Comparison of ENCODE assay signal across 8 cellular contexts in the genomic region with DNA sequence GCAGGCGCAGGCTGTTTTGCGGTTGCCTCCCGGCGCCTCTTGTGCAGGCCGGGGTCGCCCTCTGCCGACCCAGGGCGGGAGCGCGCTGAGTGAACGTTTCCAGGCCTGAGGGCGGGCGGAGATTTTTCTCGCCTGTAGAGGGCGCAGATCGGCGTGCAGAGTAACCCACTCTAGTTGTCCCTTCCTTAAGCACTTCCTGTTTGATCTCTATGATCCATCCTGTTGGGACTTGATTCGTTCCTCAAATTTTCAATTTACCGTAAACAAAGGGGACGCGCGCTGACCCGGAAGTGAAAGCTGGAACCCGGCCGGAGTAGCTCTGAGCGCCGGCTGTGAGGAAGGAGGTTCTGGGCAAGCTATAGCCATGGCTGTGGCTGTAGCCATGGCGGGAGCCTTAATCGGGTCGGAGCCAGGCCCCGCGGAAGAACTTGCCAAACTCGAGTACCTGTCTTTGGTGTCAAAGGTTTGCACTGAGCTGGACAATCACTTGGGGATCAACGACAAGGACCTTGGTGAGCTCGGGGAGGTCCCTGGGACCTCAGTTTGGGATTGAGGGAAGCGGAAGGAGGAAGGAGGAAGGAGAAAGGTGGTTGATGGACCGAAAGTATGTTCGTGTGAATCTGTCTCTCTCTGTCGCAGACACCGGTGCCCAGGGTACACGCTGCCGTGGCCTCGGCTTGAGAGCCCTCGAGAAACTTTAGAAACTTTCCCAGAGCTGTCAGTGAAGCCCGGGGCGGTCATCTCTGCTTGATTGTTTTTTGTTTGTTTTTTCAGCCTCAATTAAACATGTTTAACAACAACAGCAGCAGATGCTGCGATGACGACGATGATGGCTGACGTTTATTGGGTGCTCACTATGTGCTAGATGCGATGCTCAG. TPM values are rescaled to one million over a fixed set of nuclear protein-coding genes. Genes with fewer than 3 reads are reported as not detected.
DNase-seq lines count a peak whose midpoint lies in the region; ATAC-seq and TF ChIP-seq lines count a peak whose summit lies in the region.

TSS of gene DHX8 (plus strand) at position 302 of the 878 bp plus-strand sequence. CDS start at position 365, 63 bp downstream.

- H2AK5ac ChIP-seq in IMR-90 (ENCODE audit: low read depth, low read length), result peak within 1 kb of the TSS; percentile 79

- WGBS in IMR-90 (ENCODE audit: extremely low coverage in 2 of 2, insufficient read length in 1 of 2), 2 experiments, result 0% methylated on average over 23 of the region's 51 CpGs; no CpG with 5 or more reads in 1 of the 2 experiments

- peaks cover 5% of the 10 kb centered on the region; the same call in 1 of the 2 replicates for H4K20me1 ChIP-seq in IMR-90 (ENCODE audit: insufficient read depth, low read length)

- H3K27me3 ChIP-seq in IMR-90 (ENCODE audit: control insufficient read depth, insufficient read depth, low read length), result no peaks in the 10 kb centered on the region

- H3K36me3 ChIP-seq in IMR-90 (ENCODE audit: control insufficient read depth, insufficient read depth, low read length) (no peaks in the 10 kb centered on the region), mucosa of descending colon (ENCODE audit: low read depth) (peaks cover 4% of the 10 kb centered on the region)

- peak within 1 kb of the TSS; percentile 78 for H3K4me3 ChIP-seq in IMR-90 (ENCODE audit: insufficient read depth, low read depth, low read length)
- H3K4me3 ChIP-seq in epithelial cell of esophagus (ENCODE audit: low read length), result peak within 1 kb of the TSS; percentile 98
- H3K4me3 ChIP-seq in mucosa of descending colon, result peak within 1 kb of the TSS; percentile 44

- POLR2A ChIA-PET in IMR-90 (lab: Charles Lee; ENCODE audit: unreplicated experiment), result interaction anchor here (0.6 to 3.7 kb wide), 8 partner anchors 85 to 168 kb away, joined by 3 to 44 read pairs (median 4); no protein-coding TSS in a partner anchor

- in situ Hi-C loops in IMR-90 (cut with MboI; ENCODE audit: low sequenced_read_pairs), result loop anchor here (5.0 to 25.0 kb wide), 2 partner anchors 97 to 297 kb away; no protein-coding TSS in a partner anchor

- DNase-seq in DMS114 treated with DMSO at 0.1 percent for 48 hours (lab: John Stamatoyannopoulos, UW; ENCODE audit: unreplicated experiment) (peak; percentile 98), IMR-90 (peak; percentile 99), OCI-M1 (lab: John Stamatoyannopoulos, UW) (peak; percentile 99), activated T-cell treated with anti-CD3 and anti-CD28 coated beads for 4 hours (peak; percentile 97), epithelial cell of esophagus (ENCODE audit: low read depth) (peak; percentile 98), mucosa of descending colon (peak; percentile 97 to 100 (median 99))
- DNase-seq in stimulated activated CD8-positive, alpha-beta memory T cell treated with anti-CD3 and anti-CD28 coated beads, Interleukin-4, amount 100 ng/mL, for 4 hours (ENCODE audit: low read depth in 2 of 2, low spot score in 1 of 2), result peak; percentile 95 to 97

- CTCF ChIA-PET in IMR-90 (lab: Yijun Ruan, JAX), result interaction anchor here (0.6 to 3.2 kb wide), 25 partner anchors 10 to 363 kb away, joined by 3 to 47 read pairs (median 4); partner anchors contain the start of genes ARL4D and CD300LG

- H4K8ac ChIP-seq in IMR-90 (ENCODE audit: low read depth in 2 of 2, low read length in 2 of 2), result peak within 1 kb of the TSS; percentile 85 to 98

- H2AFZ ChIP-seq in IMR-90 (replicated peaks; ENCODE audit: low read length, poor library complexity), result peak within 1 kb of the TSS; percentile 86

- peak within 1 kb of the TSS; percentile 94 for H2AK9ac ChIP-seq in IMR-90 (replicated peaks; ENCODE audit: low read depth, low read length, poor library complexity)

- H3K9me3 ChIP-seq in IMR-90 (ENCODE audit: control insufficient read depth, insufficient read depth, low read length), result no peaks in the 10 kb centered on the region
- H3K9me3 ChIP-seq in mucosa of descending colon, result no peaks in the 10 kb centered on the region

- peak; percentile 80 for TF ChIP-seq POLR2A in IMR-90 (IDR thresholded peaks at IDR 0.05; ENCODE audit: low read depth, low read length)

- H3K18ac ChIP-seq in IMR-90 (ENCODE audit: low read depth, low read length), result peak within 1 kb of the TSS; percentile 94

- peak within 1 kb of the TSS; percentile 94 for H3K23ac ChIP-seq in IMR-90 (ENCODE audit: low read depth, low read length)

- TF ChIP-seq CTCF in IMR-90 (conservative IDR thresholded peaks at IDR 0.05; ENCODE audit: low read depth, low read length), result peak; percentile 100; the same call in 1 of the 2 replicates
- TF ChIP-seq CTCF in epithelial cell of esophagus (IDR thresholded peaks at IDR 0.05; ENCODE audit: insufficient read depth, low read depth, low read length, missing control alignments), result peak; percentile 100
- TF ChIP-seq CTCF in mucosa of descending colon (IDR thresholded peaks at IDR 0.05), result peak; percentile 99

- peak; percentile 90 for ATAC-seq in GM21526 (IDR thresholded peaks at IDR 0.05; ENCODE audit: low FRiP score, unreplicated experiment)
- ATAC-seq in IMR-90 (ENCODE audit: low read depth), result peak; percentile 98
- peak; percentile 99 for ATAC-seq in mucosa of descending colon

- peaks cover 8 to 37% of the 10 kb centered on the region in 2 experiments; a peak in 3 of 4 replicates for H3K79me1 ChIP-seq in IMR-90 (ENCODE audit: low read depth in 1 of 2, low read length in 2 of 2)

- intact Hi-C loops in IMR-90 (cut with micrococcal nuclease) (loop anchor here (1.0 kb wide), 1 partner anchor 90 kb away; no protein-coding TSS in a partner anchor), mucosa of descending colon (cut with DNase I, micrococcal nuclease) (loop anchor here (2.0 kb wide), 2 partner anchors 89 to 91 kb away; no protein-coding TSS in a partner anchor)

- peak; percentile 100 for TF ChIP-seq RAD21 in IMR-90 (IDR thresholded peaks at IDR 0.05; ENCODE audit: low read length)

- peak within 1 kb of the TSS; percentile 93 for H3K4me2 ChIP-seq in IMR-90 (ENCODE audit: low read depth, low read length)

- peak within 1 kb of the TSS; percentile 81 for H2BK120ac ChIP-seq in IMR-90 (ENCODE audit: low read depth, low read length)

- peak within 1 kb of the TSS; percentile 93 for H3K4ac ChIP-seq in IMR-90 (ENCODE audit: low read depth, low read length)

- H3K56ac ChIP-seq in IMR-90 (ENCODE audit: extremely low read depth, insufficient read depth, low read length), result peak within 1 kb of the TSS; percentile 85

- TSS peak; percentile 71 for BruUV-seq in IMR-90 (replicated peaks; lab: Mats Ljungman, UMichigan)

- H3K9ac ChIP-seq in IMR-90 (ENCODE audit: low read depth, low read length), result peak within 1 kb of the TSS; percentile 89

- H2BK15ac ChIP-seq in IMR-90 (ENCODE audit: low read depth, low read length), result peak within 1 kb of the TSS; percentile 68; the same call in 1 of the 3 replicates

- peak within 1 kb of the TSS; percentile 86 for H3K27ac ChIP-seq in IMR-90 (ENCODE audit: insufficient read depth, low read length)

- dilution Hi-C loops in IMR-90 (cut with HindIII; ENCODE audit: low sequenced_read_pairs, unreplicated experiment), result no loop called here

- peak within 1 kb of the TSS; percentile 88 for H2BK5ac ChIP-seq in IMR-90 (ENCODE audit: low read depth, low read length, poor library complexity, severe bottlenecking)

- peaks cover 8% of the 10 kb centered on the region for H3K4me1 ChIP-seq in IMR-90 (ENCODE audit: control insufficient read depth, insufficient read depth, low read length)
- H3K4me1 ChIP-seq in mucosa of descending colon (ENCODE audit: low read depth), result peaks cover 28% of the 10 kb centered on the region

- H2BK20ac ChIP-seq in IMR-90 (ENCODE audit: low read depth, low read length), result no peak within 1 kb of the TSS

- H3K14ac ChIP-seq in IMR-90 (replicated peaks; ENCODE audit: low read depth, low read length), result peak within 1 kb of the TSS; percentile 94

- peak within 1 kb of the TSS; percentile 99 for H4K5ac ChIP-seq in IMR-90 (ENCODE audit: low read depth, low read length)

- peaks cover 5% of the 10 kb centered on the region for H3K9me1 ChIP-seq in IMR-90 (ENCODE audit: insufficient read depth, low read length)

- H4K91ac ChIP-seq in IMR-90 (ENCODE audit: insufficient read depth, low read depth, low read length), result peak within 1 kb of the TSS; percentile 92

TF ChIP-seq in IMR-90, 13 proteins besides CTCF, POLR2A, EP300 and RAD21 (continues in another document):
- 0 out of 2 replicates have a peak, but pooled peaks have one; percentile 54 for TF ChIP-seq CHD1 (IDR thresholded peaks at IDR 0.05; ENCODE audit: low read depth, low read length)
- TF ChIP-seq, protein P1, sequence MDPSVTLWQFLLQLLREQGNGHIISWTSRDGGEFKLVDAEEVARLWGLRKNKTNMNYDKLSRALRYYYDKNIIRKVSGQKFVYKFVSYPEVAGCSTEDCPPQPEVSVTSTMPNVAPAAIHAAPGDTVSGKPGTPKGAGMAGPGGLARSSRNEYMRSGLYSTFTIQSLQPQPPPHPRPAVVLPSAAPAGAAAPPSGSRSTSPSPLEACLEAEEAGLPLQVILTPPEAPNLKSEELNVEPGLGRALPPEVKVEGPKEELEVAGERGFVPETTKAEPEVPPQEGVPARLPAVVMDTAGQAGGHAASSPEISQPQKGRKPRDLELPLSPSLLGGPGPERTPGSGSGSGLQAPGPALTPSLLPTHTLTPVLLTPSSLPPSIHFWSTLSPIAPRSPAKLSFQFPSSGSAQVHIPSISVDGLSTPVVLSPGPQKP (IDR thresholded peaks at IDR 0.05; ENCODE audit: borderline replicate concordance, low read depth, low read length), result 0 out of 2 replicates have a peak, but pooled peaks have one; percentile 39
- 0 out of 2 replicates have a peak, but pooled peaks have one; percentile 49 for TF ChIP-seq RFX5 (IDR thresholded peaks at IDR 0.05; ENCODE audit: low read depth, low read length)
- no peak for TF ChIP-seq CEBPB (IDR thresholded peaks at IDR 0.05; ENCODE audit: low read depth, low read length)
- TF ChIP-seq BHLHE40 (IDR thresholded peaks at IDR 0.05; ENCODE audit: low read depth, low read length), result peak; percentile 46
- peak; percentile 19; the same call in 1 of the 2 replicates for TF ChIP-seq NFE2L2 (IDR thresholded peaks at IDR 0.05; ENCODE audit: low read depth, low read length)
- TF ChIP-seq, protein P2, sequence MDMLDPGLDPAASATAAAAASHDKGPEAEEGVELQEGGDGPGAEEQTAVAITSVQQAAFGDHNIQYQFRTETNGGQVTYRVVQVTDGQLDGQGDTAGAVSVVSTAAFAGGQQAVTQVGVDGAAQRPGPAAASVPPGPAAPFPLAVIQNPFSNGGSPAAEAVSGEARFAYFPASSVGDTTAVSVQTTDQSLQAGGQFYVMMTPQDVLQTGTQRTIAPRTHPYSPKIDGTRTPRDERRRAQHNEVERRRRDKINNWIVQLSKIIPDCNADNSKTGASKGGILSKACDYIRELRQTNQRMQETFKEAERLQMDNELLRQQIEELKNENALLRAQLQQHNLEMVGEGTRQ (IDR thresholded peaks at IDR 0.05; ENCODE audit: low read depth, low read length), result no peak
- TF ChIP-seq MXI1 (IDR thresholded peaks at IDR 0.05; ENCODE audit: borderline replicate concordance, low read depth, low read length), result 0 out of 2 replicates have a peak, but pooled peaks have one; percentile 45

RNA-seq across cellular contexts. Expression of gene DHX8, which starts in this region (rescaled TPM):
- 50.0 TPM in 2 replicates for total RNA-seq in IMR-90 (2012; rRNA removed)
- 21.8 and 22.6 TPM in 2 replicates for polyA plus RNA-seq in IMR-90 (2012; rRNA removed)
- polyA plus RNA-seq in IMR-90 (2012; cell fraction: cytosol; rRNA removed), result 8.8 and 12.4 TPM in 2 replicates
- 14.1 and 32.4 TPM in 2 replicates for polyA plus RNA-seq in IMR-90 (2012; cell fraction: nucleus; rRNA removed; ENCODE audit: low replicate concordance)
- total RNA-seq in mucosa of descending colon, result 10 to 100 TPM; 41.0 to 54.7 (median 46.9) TPM

Comparison
In these comparisons a context has a peak if more than half of its experiments do, and no peak if none do; other contexts are left out.
1. Peak in every context shown above with its lines: DNase-seq, ATAC-seq, H3K4me3 ChIP-seq and H3K27ac ChIP-seq.
2. H3K4me3 ChIP-seq: peak in every context shown above with its lines; median percentile 98 in epithelial cell of esophagus; 78 in IMR-90; 44 in mucosa of descending colon.